Comparison of ENCODE assay signal across 38 cellular contexts in genomic region chr17:6681176-6681575, GRCh38. TPM values are rescaled to one million over a fixed set of nuclear protein-coding genes. Genes with fewer than 3 reads are reported as not detected.
"Had no signal": no experiment of that assay in that cellular context is flagged by ENCODE, and none has a peak within 500 bp of the region (broad histone marks: within the 10 kb centered on the region; RNA-seq: fewer than 3 reads in every experiment).

No MANE protein-coding gene starts in this region.

- DNase-seq: activated CD4-positive, alpha-beta memory T cell treated with anti-CD3 and anti-CD28 coated beads, Interleukin-2, amount 10 ng/mL, durations not matched to agents 7 days and 5 days; activated CD4-positive, alpha-beta T cell treated with anti-CD3 and anti-CD28 coated beads for 1 hour; activated CD4-positive, alpha-beta T cell treated with anti-CD3 and anti-CD28 coated beads for 48 hours; activated CD4-positive, CD25-positive, alpha-beta regulatory T cell; activated CD8-positive, alpha-beta memory T cell treated with anti-CD3 and anti-CD28 coated beads for 24 hours; activated CD8-positive, alpha-beta memory T cell treated with anti-CD3 and anti-CD28 coated beads, Interleukin-2, amount 10 ng/mL, durations not matched to agents 7 days and 5 days; activated CD8-positive, alpha-beta memory T cell treated with anti-CD3 and anti-CD28 coated beads, Interleukin-2, amount 50 U/mL, for 48 hours; activated effector memory CD4-positive, alpha-beta T cell treated with Interleukin-2 at 50 U/mL for 16 hours; activated naive CD4-positive, alpha-beta T cell treated with anti-CD3 and anti-CD28 coated beads, Interleukin-2, amount 50 U/mL, for 16 hours; activated naive CD8-positive, alpha-beta T cell treated with anti-CD3 and anti-CD28 coated beads, Interleukin-2, amount 10 ng/mL, durations not matched to agents 7 days and 5 days; activated T-cell treated with anti-CD3 and anti-CD28 coated beads, Interleukin-2, amount 50 U/mL, for 48 hours; amygdala; Kasumi-1; KBM-7; MM.1S; MV-4-11; NCI-H1092; NCI-H1417; NCI-H146; NCI-H187; NCI-H2029 treated with DMSO at 0.1 percent for 48 hours; NCI-H2107; NCI-H2171; NCI-H2227 treated with DMSO at 0.1 percent for 48 hours; NCI-H526; NCI-H748 treated with DMSO at 0.1 percent for 48 hours; NK-92 treated with Interleukin-12 subunit alpha and Interleukin-12 subunit beta, amount 100 ng/mL, for 24 hours; PC-3; SIG-M5; SW 1271; T-helper 1 cell; T-helper 2 cell; T-helper 9 cell; WERI-Rb-1 had no signal

- H3K9me3 Mint-ChIP-seq: activated CD4-positive, alpha-beta memory T cell treated with anti-CD3 and anti-CD28 coated beads, Interleukin-2, amount 10 ng/mL, durations not matched to agents 7 days and 5 days; activated naive CD8-positive, alpha-beta T cell treated with anti-CD3 and anti-CD28 coated beads, Interleukin-2, amount 10 ng/mL, durations not matched to agents 7 days and 5 days; IgD-negative memory B cell had no signal

- H3K27ac Mint-ChIP-seq: activated CD4-positive, alpha-beta memory T cell treated with anti-CD3 and anti-CD28 coated beads, Interleukin-2, amount 10 ng/mL, durations not matched to agents 7 days and 5 days; activated CD8-positive, alpha-beta memory T cell treated with anti-CD3 and anti-CD28 coated beads, Interleukin-2, amount 10 ng/mL, durations not matched to agents 7 days and 5 days; activated naive CD8-positive, alpha-beta T cell treated with anti-CD3 and anti-CD28 coated beads, Interleukin-2, amount 10 ng/mL, durations not matched to agents 7 days and 5 days; IgD-negative memory B cell had no signal

- H3K27me3 ChIP-seq: ascending aorta had no signal

- ATAC-seq: activated CD8-positive, alpha-beta memory T cell treated with anti-CD3 and anti-CD28 coated beads, Interleukin-2, amount 10 ng/mL, durations not matched to agents 7 days and 5 days; PC-3 had no signal

- H3K4me1 ChIP-seq: ascending aorta had no signal

- H3K36me3 Mint-ChIP-seq: activated CD8-positive, alpha-beta memory T cell treated with anti-CD3 and anti-CD28 coated beads, Interleukin-2, amount 10 ng/mL, durations not matched to agents 7 days and 5 days; activated naive CD8-positive, alpha-beta T cell treated with anti-CD3 and anti-CD28 coated beads, Interleukin-2, amount 10 ng/mL, durations not matched to agents 7 days and 5 days had no signal

- H3K9me3 ChIP-seq: ascending aorta had no signal

- H3K36me3 ChIP-seq: ascending aorta, WERI-Rb-1 had no signal

- H3K4me3 ChIP-seq: ascending aorta had no signal

- H3K27ac ChIP-seq: ascending aorta, WERI-Rb-1 had no signal

- H3K4me3 Mint-ChIP-seq: activated CD4-positive, alpha-beta memory T cell treated with anti-CD3 and anti-CD28 coated beads, Interleukin-2, amount 10 ng/mL, durations not matched to agents 7 days and 5 days; activated CD8-positive, alpha-beta memory T cell treated with anti-CD3 and anti-CD28 coated beads, Interleukin-2, amount 10 ng/mL, durations not matched to agents 7 days and 5 days; activated naive CD8-positive, alpha-beta T cell treated with anti-CD3 and anti-CD28 coated beads, Interleukin-2, amount 10 ng/mL, durations not matched to agents 7 days and 5 days; IgD-negative memory B cell had no signal

- FAIRE-seq: RCC 7860 had no signal

RNA-seq across cellular contexts. Expression of gene MED31, which starts 29.8 kb away (rescaled TPM):
- total RNA-seq: ascending aorta had no signal

RNA-seq across cellular contexts. Expression of gene SLC13A5, which starts 32.0 kb away (rescaled TPM):
- total RNA-seq: activated CD4-positive, alpha-beta memory T cell treated with anti-CD3 and anti-CD28 coated beads, Interleukin-2, amount 10 ng/mL, durations not matched to agents 7 days and 5 days; activated CD8-positive, alpha-beta memory T cell treated with anti-CD3 and anti-CD28 coated beads, Interleukin-2, amount 10 ng/mL, durations not matched to agents 7 days and 5 days; activated naive CD8-positive, alpha-beta T cell treated with anti-CD3 and anti-CD28 coated beads, Interleukin-2, amount 10 ng/mL, durations not matched to agents 7 days and 5 days; NCI-H460; PC-3 had no signal
